Comparison of ENCODE assay signal across 26 cellular contexts in genomic region chr1:232786845-232787455, GRCh38. TPM values are rescaled to one million over a fixed set of nuclear protein-coding genes. Genes with fewer than 3 reads are reported as not detected.
DNase-seq lines count a peak whose midpoint lies in the region; ATAC-seq and FAIRE-seq lines count a peak whose summit lies in the region.
"Had no signal": no experiment of that assay in that cellular context is flagged by ENCODE, and none has a peak within 500 bp of the region (broad histone marks: within the 10 kb centered on the region; RNA-seq: fewer than 3 reads in every experiment).

No MANE protein-coding gene starts in this region.

- ATAC-seq in HG03097 (IDR thresholded peaks at IDR 0.05; ENCODE audit: low FRiP score, unreplicated experiment), result no peak
- ATAC-seq: activated CD4-positive, alpha-beta T cell treated with anti-CD3 and anti-CD28 coated beads for 36 hours; left ventricle myocardium superior had no signal

- no peak overlapping the region for H3K23ac ChIP-seq in neuronal stem cell (ENCODE audit: low read depth, low read length, poor library complexity)

- WGBS in small intestine, 3 donors, result 70 to 84% (median 80%) methylated on average over 7 of the region's 7 CpGs
- no CpG with 5 or more reads among the region's 7 CpGs for WGBS in neuronal stem cell (ENCODE audit: extremely low coverage in 2 of 2, insufficient read length in 2 of 2, insufficient replicate concordance in 1 of 2), 2 donors

- no peaks in the 10 kb centered on the region for H3K27me3 ChIP-seq in small intestine (ENCODE audit: control insufficient read depth in 2 of 2, insufficient read depth in 2 of 2, low read length in 2 of 2)
- no peaks in the 10 kb centered on the region for H3K27me3 ChIP-seq in neuronal stem cell (ENCODE audit: control insufficient read depth in 3 of 3, insufficient read depth in 3 of 3, low read depth in 1 of 3, low read length in 3 of 3)
- H3K27me3 ChIP-seq: esophagus muscularis mucosa, right atrium auricular region had no signal

- no peak overlapping the region for H3K4me2 ChIP-seq in neuronal stem cell (ENCODE audit: insufficient read depth, low read length, poor library complexity, severe bottlenecking)

- FAIRE-seq in small intestine (lab: Jason Lieb, UNC), result no peak
- FAIRE-seq: D721Med, frontal cortex, GM12891, RCC 7860 had no signal

- H2AK5ac ChIP-seq in neuronal stem cell (ENCODE audit: low read depth, low read length), result no peak overlapping the region

- no peak overlapping the region for H4K91ac ChIP-seq in neuronal stem cell (ENCODE audit: low read depth, low read length, poor library complexity)

- H3K36me3 ChIP-seq in small intestine (ENCODE audit: control insufficient read depth in 2 of 2, insufficient read depth in 2 of 2, low read length in 2 of 2) (no peaks in the 10 kb centered on the region), neuronal stem cell (replicated peaks in 1 of 2; ENCODE audit: control insufficient read depth in 2 of 2, insufficient read depth in 2 of 2, low read length in 2 of 2) (no peaks in the 10 kb centered on the region)
- H3K36me3 ChIP-seq: esophagus muscularis mucosa, right atrium auricular region had no signal

- H4K8ac ChIP-seq in neuronal stem cell (ENCODE audit: low read depth, low read length), result no peak overlapping the region

- H3K4me3 ChIP-seq in small intestine (ENCODE audit: low read depth in 1 of 2, low read length in 2 of 2) (no peak overlapping the region), neuronal stem cell (ENCODE audit: low read length in 2 of 2) (no peak overlapping the region)
- H3K4me3 ChIP-seq: esophagus muscularis mucosa, right atrium auricular region had no signal

- H2BK15ac ChIP-seq in neuronal stem cell (ENCODE audit: low read length), result no peak overlapping the region

- H2AFZ ChIP-seq in neuronal stem cell (ENCODE audit: low read length), result no peak overlapping the region
- H2AFZ ChIP-seq: parathyroid adenoma had no signal

- no peak overlapping the region for H2BK5ac ChIP-seq in neuronal stem cell (ENCODE audit: low read length)

- H3K27ac ChIP-seq in small intestine (ENCODE audit: low read depth in 1 of 2, low read length in 1 of 2), result no peak overlapping the region
- no peak overlapping the region for H3K27ac ChIP-seq in neuronal stem cell (replicated peaks; ENCODE audit: low read length)
- H3K27ac ChIP-seq: C4-2B, esophagus muscularis mucosa, parathyroid adenoma, right atrium auricular region had no signal

- H3K4ac ChIP-seq in neuronal stem cell (ENCODE audit: low read length), result no peak overlapping the region

- DNase-seq in activated gamma-delta T cell treated with Interleukin-2 at 50 U/mL for 16 hours (peak; percentile 30), activated gamma-delta T cell (lab: John Stamatoyannopoulos, UW) (no peak), MV-4-11 (lab: John Stamatoyannopoulos, UW) (peak; percentile 47), UCSD-AML1 (lab: John Stamatoyannopoulos, UW; ENCODE audit: unreplicated experiment) (peak; percentile 33), small intestine (peak; percentile 21), neuronal stem cell (ENCODE audit: low spot score) (no peak)
- DNase-seq: activated CD4-positive, alpha-beta T cell treated with anti-CD3 and anti-CD28 coated beads for 36 hours; effector memory CD4-positive, alpha-beta T cell; H9; hippocampal formation; Kasumi-1; left ventricle myocardium superior; NCI-H1105 treated with DMSO at 0.1 percent for 48 hours; NCI-H510A; nephron progenitor cell; stimulated activated CD4-positive, alpha-beta T cell treated with anti-CD3 and anti-CD28 coated beads, Interleukin-4, amount 100 ng/mL, for 24 hours; stimulated activated naive CD4-positive, alpha-beta T cell treated with Interleukin-2 at 50 U/mL for 16 hours had no signal

- no peak overlapping the region for H3K14ac ChIP-seq in neuronal stem cell (ENCODE audit: low read length)

- no peak overlapping the region for H3K9ac ChIP-seq in neuronal stem cell (ENCODE audit: low read depth, low read length, poor library complexity)
- H3K9ac ChIP-seq: parathyroid adenoma had no signal

- no peak overlapping the region for H2BK120ac ChIP-seq in neuronal stem cell (ENCODE audit: low read depth, low read length)

- H3K79me1 ChIP-seq in neuronal stem cell (ENCODE audit: low read depth, low read length), result no peaks in the 10 kb centered on the region

- H3K9me3 ChIP-seq in small intestine (ENCODE audit: control insufficient read depth, low read depth) (no peaks in the 10 kb centered on the region), neuronal stem cell (replicated peaks in 1 of 2; ENCODE audit: control insufficient read depth in 2 of 2, insufficient read depth in 1 of 2, low read depth in 1 of 2, low read length in 2 of 2) (no peaks in the 10 kb centered on the region)
- H3K9me3 ChIP-seq: esophagus muscularis mucosa, right atrium auricular region had no signal

- no peaks in the 10 kb centered on the region for H3K4me1 ChIP-seq in small intestine (ENCODE audit: control insufficient read depth in 2 of 2, insufficient read depth in 1 of 2, low read depth in 1 of 2, low read length in 1 of 2)
- H3K4me1 ChIP-seq in neuronal stem cell (ENCODE audit: control insufficient read depth in 2 of 2, insufficient read depth in 1 of 2, low read depth in 1 of 2, low read length in 2 of 2), result no peaks in the 10 kb centered on the region
- H3K4me1 ChIP-seq: parathyroid adenoma, right atrium auricular region had no signal

- H3K18ac ChIP-seq in neuronal stem cell (ENCODE audit: low read length), result no peak overlapping the region

- H2BK12ac ChIP-seq in neuronal stem cell (ENCODE audit: low read length), result no peak overlapping the region

RNA-seq across cellular contexts. Expression of gene MAP10, which starts 18.3 kb away (rescaled TPM):
- polyA plus RNA-seq in small intestine, result 1 to 10 TPM in 1 of 3 donors, under 1 TPM in 2; 0.27 to 2.4 (median 0.67) TPM
- 2.5 TPM for polyA plus RNA-seq in neuronal stem cell (2013, experiment 1 of 2)
- 2.3 TPM for polyA plus RNA-seq in neuronal stem cell (2013, experiment 2 of 2)

Comparison
In these comparisons a context has a peak if more than half of its experiments do, and no peak if none do; other contexts are left out.
1. DNase-seq: peak in activated gamma-delta T cell treated with Interleukin-2 at 50 U/mL for 16 hours (single experiment), MV-4-11 (single experiment), UCSD-AML1 (single experiment) and small intestine (single experiment); none in activated gamma-delta T cell (single experiment) and neuronal stem cell (single experiment).